ENCODE assay signal across 14 cellular contexts in genomic region chr17:78797691-78798585, GRCh38. TPM values are rescaled to one million over a fixed set of nuclear protein-coding genes. Genes with fewer than 3 reads are reported as not detected.
A peak's percentile ranks its signal among the peaks of the same experiment; 100 is the strongest.
DNase-seq lines count a peak whose midpoint lies in the region; ATAC-seq, FAIRE-seq and TF ChIP-seq lines count a peak whose summit lies in the region.
"Had no signal": no experiment of that assay in that cellular context is flagged by ENCODE, and none has a peak within 500 bp of the region (broad histone marks: within the 10 kb centered on the region; RNA-seq: fewer than 3 reads in every experiment).

No MANE protein-coding gene starts in this region.

- FAIRE-seq in kidney (lab: Jason Lieb, UNC) (no peak), urothelium cell line (lab: Jason Lieb, UNC) (peak; percentile 99), RCC 7860 (lab: Jason Lieb, UNC) (no peak)

- H3K9ac ChIP-seq in kidney (ENCODE audit: low read length in 2 of 2), result no peak overlapping the region

- no peaks in the 10 kb centered on the region for H3K27me3 Mint-ChIP-seq in activated T-helper 17 cell treated with anti-CD3 and anti-CD28 coated beads, Interleukin-2, amount 50 U/mL, for 72 hours

- intact Hi-C loops in kidney (cut with DNase I), result no loop called here

- ATAC-seq in activated T-helper 17 cell treated with anti-CD3 and anti-CD28 coated beads, Interleukin-2, amount 50 U/mL, for 72 hours (replicated peaks), result peak; percentile 58
- ATAC-seq in HG03439 (IDR thresholded peaks at IDR 0.05; ENCODE audit: unreplicated experiment), result no peak

- peaks cover 56% of the 10 kb centered on the region for H3K4me1 Mint-ChIP-seq in activated T-helper 17 cell treated with anti-CD3 and anti-CD28 coated beads, Interleukin-2, amount 50 U/mL, for 72 hours

- H3K4me3 Mint-ChIP-seq in activated T-helper 17 cell treated with anti-CD3 and anti-CD28 coated beads, Interleukin-2, amount 50 U/mL, for 72 hours, result peak overlapping the region; percentile 69

- no peaks in the 10 kb centered on the region for H3K9me3 Mint-ChIP-seq in activated T-helper 17 cell treated with anti-CD3 and anti-CD28 coated beads, Interleukin-2, amount 50 U/mL, for 72 hours

- peaks cover 35 to 54% of the 10 kb centered on the region in 2 donors for H3K36me3 ChIP-seq in kidney (ENCODE audit: control insufficient read depth in 1 of 2, insufficient read depth in 2 of 2, low read length in 2 of 2)

- H3K4me3 ChIP-seq in kidney (ENCODE audit: low read length in 2 of 2), result no peak overlapping the region
- H3K4me3 ChIP-seq: SJCRH30, stomach had no signal

- peak; percentile 9 for DNase-seq in stimulated activated naive CD4-positive, alpha-beta T cell treated with Interleukin-2 at 50 U/mL for 16 hours (lab: John Stamatoyannopoulos, UW)
- no peak for DNase-seq in stimulated activated naive CD4-positive, alpha-beta T cell (lab: John Stamatoyannopoulos, UW)
- DNase-seq in kidney (peak; percentile 58), urothelium cell line (ENCODE audit: low spot score) (no peak), RCC 7860 (ENCODE audit: low spot score) (no peak), SK-N-DZ (ENCODE audit: low spot score) (no peak)
- DNase-seq: DMS79, H7, KBM-7, NCI-H1105, stomach had no signal

- peak overlapping the region; percentile 88 for H3K27ac Mint-ChIP-seq in activated T-helper 17 cell treated with anti-CD3 and anti-CD28 coated beads, Interleukin-2, amount 50 U/mL, for 72 hours

- H3K27ac ChIP-seq in kidney (ENCODE audit: low read depth in 2 of 2, low read length in 2 of 2), result no peak overlapping the region
- H3K27ac ChIP-seq: SJCRH30 had no signal

- no peak for TF ChIP-seq CTCF in kidney (IDR thresholded peaks at IDR 0.05; ENCODE audit: borderline replicate concordance, extremely low read depth, insufficient read depth)

- no peaks in the 10 kb centered on the region for H3K9me3 ChIP-seq in kidney (ENCODE audit: control insufficient read depth in 1 of 2, low read length in 2 of 2)
- H3K9me3 ChIP-seq: SJCRH30, stomach had no signal

- no peaks in the 10 kb centered on the region for H3K4me1 ChIP-seq in kidney (ENCODE audit: control insufficient read depth in 1 of 2, insufficient read depth in 1 of 2, low read depth in 1 of 2, low read length in 2 of 2)
- H3K4me1 ChIP-seq: SJCRH30 had no signal

- H3K36me3 Mint-ChIP-seq in activated T-helper 17 cell treated with anti-CD3 and anti-CD28 coated beads, Interleukin-2, amount 50 U/mL, for 72 hours (ENCODE audit: low read depth), result peaks cover 98% of the 10 kb centered on the region

RNA-seq across cellular contexts. Expression of gene CYTH1, which starts 15.9 kb away (rescaled TPM):
- total RNA-seq in activated T-helper 17 cell treated with anti-CD3 and anti-CD28 coated beads, Interleukin-2, amount 50 U/mL, for 72 hours, result 100 to 1,000 TPM; 173 to 195 TPM
- 59.7 TPM for total RNA-seq in kidney
- polyA plus RNA-seq in kidney (ENCODE audit: insufficient read depth, low read depth, low replicate concordance), result 25.3 TPM
- polyA plus RNA-seq in SK-N-DZ (2014; cell fraction: cytosol; rRNA removed), result 36.9 and 43.2 TPM in 2 replicates
- 62.1 and 102 TPM in 2 replicates for polyA plus RNA-seq in SK-N-DZ (2014; cell fraction: nucleus; rRNA removed)

RNA-seq across cellular contexts. Expression of gene USP36, which starts 42.7 kb away (rescaled TPM):
- total RNA-seq in activated T-helper 17 cell treated with anti-CD3 and anti-CD28 coated beads, Interleukin-2, amount 50 U/mL, for 72 hours, result 100 to 1,000 TPM in 1 of 2 donors, 10 to 100 TPM in 1; 95.3 to 139 TPM
- total RNA-seq in kidney, result 66.2 TPM
- 17.0 TPM for polyA plus RNA-seq in kidney (ENCODE audit: insufficient read depth, low read depth, low replicate concordance)
- 29.6 and 34.0 TPM in 2 replicates for polyA plus RNA-seq in SK-N-DZ (2014; cell fraction: cytosol; rRNA removed)
- polyA plus RNA-seq in SK-N-DZ (2014; cell fraction: nucleus; rRNA removed), result 62.2 and 84.2 TPM in 2 replicates

Comparison
In these comparisons a context has a peak if more than half of its experiments do, and no peak if none do; other contexts are left out.
1. DNase-seq: peak in stimulated activated naive CD4-positive, alpha-beta T cell treated with Interleukin-2 at 50 U/mL for 16 hours (single experiment) and kidney (single experiment); none in stimulated activated naive CD4-positive, alpha-beta T cell (0 of 6), urothelium cell line (single experiment), RCC 7860 (single experiment) and SK-N-DZ (single experiment).